Comparison of ENCODE assay signal across 21 cellular contexts in genomic region chr20:10178727-10179313, GRCh38. TPM values are rescaled to one million over a fixed set of nuclear protein-coding genes. Genes with fewer than 3 reads are reported as not detected.
A peak's percentile ranks its signal among the peaks of the same experiment; 100 is the strongest.
DNase-seq lines count a peak whose midpoint lies in the region; ATAC-seq and FAIRE-seq lines count a peak whose summit lies in the region.
"Had no signal": no experiment of that assay in that cellular context is flagged by ENCODE, and none has a peak within 500 bp of the region (broad histone marks: within the 10 kb centered on the region; RNA-seq: fewer than 3 reads in every experiment).

No MANE protein-coding gene starts in this region.

- no peak overlapping the region for H3K4me3 Mint-ChIP-seq in naive thymus-derived CD8-positive, alpha-beta T cell
- H3K4me3 Mint-ChIP-seq: CD4-positive, CD25-positive, alpha-beta regulatory T cell had no signal

- 9 to 52% (median 31%) methylated on average over 3 of the region's 3 CpGs for WGBS in small intestine, 3 donors

- no peaks in the 10 kb centered on the region for H3K36me3 ChIP-seq in small intestine (ENCODE audit: control insufficient read depth in 2 of 2, insufficient read depth in 2 of 2, low read length in 2 of 2)
- H3K36me3 ChIP-seq: BLaER1, SJCRH30 had no signal

- DNase-seq in AG08396 (ENCODE audit: low spot score) = peak; percentile 39
- peak; percentile 97 for DNase-seq in NCI-H446 treated with DMSO at 0.1 percent for 48 hours (lab: John Stamatoyannopoulos, UW)
- DNase-seq in cerebellum (ENCODE audit: low spot score) = peak; percentile 82
- DNase-seq in small intestine = peak; percentile 32
- DNase-seq in SW480 (ENCODE audit: low spot score) = no peak
- DNase-seq in naive thymus-derived CD8-positive, alpha-beta T cell = no peak
- DNase-seq in activated CD4-positive, CD25-positive, alpha-beta regulatory T cell (lab: John Stamatoyannopoulos, UW) = no peak
- DNase-seq: 8988T; CD4-positive, CD25-positive, alpha-beta regulatory T cell; GOT3; NCI-H1105 treated with DMSO at 0.1 percent for 48 hours; NCI-H1930; NCI-H2107; NK-92 treated with Interleukin-12 subunit alpha and Interleukin-12 subunit beta, amount 100 ng/mL, for 24 hours had no signal

- no peak overlapping the region for H3K27ac Mint-ChIP-seq in naive thymus-derived CD8-positive, alpha-beta T cell
- H3K27ac Mint-ChIP-seq: CD4-positive, CD25-positive, alpha-beta regulatory T cell had no signal

- H3K27me3 Mint-ChIP-seq in naive thymus-derived CD8-positive, alpha-beta T cell = peaks cover 10 to 40% (median 13%) of the 10 kb centered on the region in 5 donors

- H3K27me3 ChIP-seq in small intestine (ENCODE audit: control insufficient read depth in 2 of 2, insufficient read depth in 2 of 2, low read length in 2 of 2) = no peaks in the 10 kb centered on the region
- H3K27me3 ChIP-seq: BLaER1, SJCRH30 had no signal

- no peak overlapping the region for H3K27ac ChIP-seq in small intestine (ENCODE audit: low read depth in 1 of 2, low read length in 1 of 2)
- H3K27ac ChIP-seq: BLaER1, SJCRH30 had no signal

- peaks cover 0 to 3% (median 0%) of the 10 kb centered on the region in 9 donors for H3K9me3 Mint-ChIP-seq in naive thymus-derived CD8-positive, alpha-beta T cell

- H3K4me1 ChIP-seq in small intestine (ENCODE audit: control insufficient read depth in 2 of 2, insufficient read depth in 1 of 2, low read depth in 1 of 2, low read length in 1 of 2) = no peaks in the 10 kb centered on the region
- H3K4me1 ChIP-seq: BLaER1, SJCRH30 had no signal

- ATAC-seq in naive thymus-derived CD8-positive, alpha-beta T cell = no peak
- ATAC-seq in HG02588 (IDR thresholded peaks at IDR 0.05; ENCODE audit: unreplicated experiment) = no peak

- no peak for FAIRE-seq in small intestine (lab: Jason Lieb, UNC)
- FAIRE-seq: G401.6 had no signal

- no peak overlapping the region for H3K4me3 ChIP-seq in small intestine (ENCODE audit: low read depth in 1 of 2, low read length in 2 of 2)
- H3K4me3 ChIP-seq: BLaER1, SJCRH30 had no signal

- no peaks in the 10 kb centered on the region for H3K4me1 Mint-ChIP-seq in naive thymus-derived CD8-positive, alpha-beta T cell

- H3K9me3 ChIP-seq in small intestine (ENCODE audit: control insufficient read depth, low read depth) = no peaks in the 10 kb centered on the region
- H3K9me3 ChIP-seq: BLaER1, SJCRH30 had no signal

- POLR2A ChIA-PET in naive thymus-derived CD8-positive, alpha-beta T cell (lab: Charles Lee) = no interaction called here

- no peaks in the 10 kb centered on the region for H3K36me3 Mint-ChIP-seq in naive thymus-derived CD8-positive, alpha-beta T cell
- H3K36me3 Mint-ChIP-seq: CD4-positive, CD25-positive, alpha-beta regulatory T cell had no signal

RNA-seq across cellular contexts. Expression of gene SNAP25, which starts 39.8 kb away (rescaled TPM):
- total RNA-seq in cerebellum = 79.8 TPM
- polyA plus RNA-seq in small intestine = 10 to 100 TPM in 1 of 3 donors, 1 to 10 TPM in 2; 2.0 to 10.7 (median 2.2) TPM
- not detected for total RNA-seq in naive thymus-derived CD8-positive, alpha-beta T cell
- under 1 TPM in 1 of 3 donors, not detected in 2; 0.37 TPM for polyA plus RNA-seq in naive thymus-derived CD8-positive, alpha-beta T cell
- total RNA-seq: CD4-positive, CD25-positive, alpha-beta regulatory T cell; HT-29; MCF 10A; PC-3; SJCRH30 had no signal
- polyA plus RNA-seq: CD4-positive, CD25-positive, alpha-beta regulatory T cell had no signal

Comparison
In these comparisons a context has a peak if more than half of its experiments do, and no peak if none do; other contexts are left out.
1. DNase-seq: peak in AG08396 (single experiment), NCI-H446 treated with DMSO at 0.1 percent for 48 hours (single experiment), cerebellum (single experiment) and small intestine (single experiment); none in SW480 (single experiment), naive thymus-derived CD8-positive, alpha-beta T cell (0 of 10) and activated CD4-positive, CD25-positive, alpha-beta regulatory T cell (0 of 4).
2. RNA of gene SNAP25, which starts 39.8 kb away (total RNA-seq): 79.8 TPM in cerebellum (single experiment); not detected in naive thymus-derived CD8-positive, alpha-beta T cell; every median in the first group is over 10 times any median in the second.